ENCODE assay signal across 8 cellular contexts in the genomic region with DNA sequence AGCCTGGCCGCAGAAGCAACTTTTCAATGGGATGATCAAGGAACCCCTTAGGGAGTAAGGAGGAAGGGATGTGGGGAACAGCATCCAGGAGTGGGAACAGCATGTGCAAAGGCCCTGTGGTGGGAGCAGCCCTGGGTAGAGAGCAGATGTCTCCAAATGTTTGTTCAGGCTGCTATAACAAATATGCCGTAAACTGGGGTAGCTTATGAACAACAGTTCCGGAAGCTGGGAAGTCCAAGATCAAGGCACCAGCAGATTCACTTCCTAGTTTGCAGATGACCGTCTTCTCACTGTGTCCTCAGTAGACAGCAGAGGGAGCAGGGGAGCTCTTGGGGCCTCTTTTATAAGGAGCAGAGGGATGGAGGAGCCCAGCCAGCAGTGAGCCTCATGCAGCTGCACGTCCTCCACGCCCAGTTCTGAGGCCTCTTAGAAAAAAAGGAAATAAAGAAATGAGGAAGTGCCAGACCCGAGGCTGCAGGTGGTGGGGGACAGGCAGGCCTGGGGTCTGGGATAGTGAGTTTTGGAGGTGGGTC. TPM values are rescaled to one million over a fixed set of nuclear protein-coding genes. Genes with fewer than 3 reads are reported as not detected.
DNase-seq lines count a peak whose midpoint lies in the region; ATAC-seq and TF ChIP-seq lines count a peak whose summit lies in the region.

No MANE protein-coding gene starts in this region.

- H4K12ac ChIP-seq in trophoblast cell (ENCODE audit: low read depth, low read length) = no peak overlapping the region

- H4K20me1 ChIP-seq in fibroblast of lung (ENCODE audit: control insufficient read depth, extremely low read depth, insufficient read depth, low read length) = no peaks in the 10 kb centered on the region

- no peak overlapping the region for H2BK12ac ChIP-seq in trophoblast cell (ENCODE audit: low read length)

- H3K9me3 ChIP-seq in HAP-1 = no peaks in the 10 kb centered on the region
- H3K9me3 ChIP-seq in SJCRH30 (replicated peaks) = no peaks in the 10 kb centered on the region
- H3K9me3 ChIP-seq in fibroblast of lung (ENCODE audit: control insufficient read depth, insufficient read depth, low read depth, low read length) = no peaks in the 10 kb centered on the region
- no peaks in the 10 kb centered on the region for H3K9me3 ChIP-seq in trophoblast cell (ENCODE audit: insufficient read depth, low read depth, low read length)

- H3K36me3 ChIP-seq in HAP-1 (replicated peaks) (no peaks in the 10 kb centered on the region), SJCRH30 (no peaks in the 10 kb centered on the region), fibroblast of lung (ENCODE audit: control insufficient read depth, insufficient read depth, low read length) (no peaks in the 10 kb centered on the region), trophoblast cell (ENCODE audit: control insufficient read depth in 1 of 2, insufficient read depth in 2 of 2, low read length in 2 of 2) (no peaks in the 10 kb centered on the region)

- H2BK120ac ChIP-seq in trophoblast cell (ENCODE audit: insufficient read depth, low read length, poor library complexity) = no peak overlapping the region

- ATAC-seq in HG03571 (IDR thresholded peaks at IDR 0.05; ENCODE audit: unreplicated experiment) = no peak

- WGBS in trophoblast cell (ENCODE audit: extremely low coverage, insufficient coverage, insufficient read length) = no CpG with 5 or more reads among the region's 7 CpGs

- H3K27ac ChIP-seq in SJCRH30 = no peak overlapping the region
- H3K27ac ChIP-seq in fibroblast of lung (ENCODE audit: insufficient read depth, low read length) = no peak overlapping the region
- no peak overlapping the region for H3K27ac ChIP-seq in trophoblast cell (ENCODE audit: low read depth, low read length)

- no peak overlapping the region for H3K14ac ChIP-seq in trophoblast cell (ENCODE audit: low read length)

- H3K27me3 ChIP-seq in HAP-1 (ENCODE audit: low read depth) = no peaks in the 10 kb centered on the region; the same call in none of the 2 replicates
- H3K27me3 ChIP-seq in SJCRH30 = peaks cover 19% of the 10 kb centered on the region; the same call in 1 of the 2 replicates
- no peaks in the 10 kb centered on the region for H3K27me3 ChIP-seq in fibroblast of lung (ENCODE audit: control insufficient read depth, insufficient read depth, low read length)
- H3K27me3 ChIP-seq in trophoblast cell (ENCODE audit: insufficient read depth, low read length) = no peaks in the 10 kb centered on the region

- H4K8ac ChIP-seq in trophoblast cell (ENCODE audit: low read depth, low read length) = no peak overlapping the region

- no peaks in the 10 kb centered on the region for H3K79me1 ChIP-seq in trophoblast cell (ENCODE audit: low read length)

- TF ChIP-seq CTCF in fibroblast of lung (conservative IDR thresholded peaks at IDR 0.05 in 1 of 2, IDR thresholded peaks at IDR 0.05 in 1 of 2; ENCODE audit: low read depth in 1 of 2, low read length in 2 of 2) = peak; percentile 44 to 67

- H3K4me3 ChIP-seq in HAP-1 (no peak overlapping the region), SJCRH30 (no peak overlapping the region), fibroblast of lung (replicated peaks in 1 of 4; ENCODE audit: control extremely low read depth in 1 of 4, insufficient read depth in 1 of 4, low read depth in 3 of 4, low read length in 4 of 4) (no peak overlapping the region), trophoblast cell (ENCODE audit: low read depth, low read length) (no peak overlapping the region)

- H3K79me2 ChIP-seq in fibroblast of lung (ENCODE audit: control insufficient read depth, insufficient read depth, low read length) (no peaks in the 10 kb centered on the region), trophoblast cell (ENCODE audit: control insufficient read depth, insufficient read depth, low read length, poor library complexity) (no peaks in the 10 kb centered on the region)

- H2AK5ac ChIP-seq in trophoblast cell (ENCODE audit: low read length) = no peak overlapping the region

- H3K23ac ChIP-seq in trophoblast cell (ENCODE audit: low read length) = no peak overlapping the region

- H2AFZ ChIP-seq in fibroblast of lung (ENCODE audit: low read length) (no peak overlapping the region), trophoblast cell (ENCODE audit: insufficient read depth, low read length, poor library complexity) (no peak overlapping the region)

- no peak overlapping the region for H3K4ac ChIP-seq in trophoblast cell (ENCODE audit: low read depth, low read length)

- no peak overlapping the region for H3K4me2 ChIP-seq in fibroblast of lung (ENCODE audit: extremely low read depth, insufficient read depth, low read length)
- no peak overlapping the region for H3K4me2 ChIP-seq in trophoblast cell (ENCODE audit: low read length)

- DNase-seq in Ammon's horn (ENCODE audit: low spot score) (peak; percentile 67), HAP-1 (ENCODE audit: low spot score in 2 of 2) (peak; percentile 55 to 73), SJCRH30 (peak; percentile 52 to 64), fibroblast of lung (ENCODE audit: low read depth in 2 of 2) (peak; percentile 49 to 83), trophoblast cell (peak; percentile 77 to 81), NCI-H1436 treated with DMSO at 0.1 percent for 48 hours (lab: John Stamatoyannopoulos, UW) (no peak)
- DNase-seq in stimulated activated CD4-positive, alpha-beta T cell treated with anti-CD3 and anti-CD28 coated beads, Interleukin-4, amount 100 ng/mL, for 24 hours = no peak

- in situ Hi-C loops in HAP-1 (cut with MboI; ENCODE audit: low sequenced_read_pairs) = no loop called here

- H3K18ac ChIP-seq in trophoblast cell (ENCODE audit: low read length) = no peak overlapping the region

- H2BK5ac ChIP-seq in trophoblast cell (ENCODE audit: low read depth, low read length, poor library complexity) = no peak overlapping the region

- 0 out of 2 replicates have a peak, but pooled peaks cover 6% of the 10 kb centered on the region for H3K4me1 ChIP-seq in HAP-1
- no peaks in the 10 kb centered on the region; the same call in 1 of the 2 replicates for H3K4me1 ChIP-seq in SJCRH30
- peaks cover 12% of the 10 kb centered on the region for H3K4me1 ChIP-seq in fibroblast of lung (ENCODE audit: control insufficient read depth, extremely low read depth, insufficient read depth, low read length)
- peaks cover 0 to 2% of the 10 kb centered on the region in 2 experiments for H3K4me1 ChIP-seq in trophoblast cell (ENCODE audit: control insufficient read depth in 1 of 2, insufficient read depth in 2 of 2, low read length in 2 of 2)

- H3K9ac ChIP-seq in fibroblast of lung (ENCODE audit: insufficient read depth, low read length) (no peak overlapping the region), trophoblast cell (ENCODE audit: low read length) (peak overlapping the region; percentile 33)

- no peak overlapping the region for H4K91ac ChIP-seq in trophoblast cell (ENCODE audit: low read depth, low read length)

RNA-seq across cellular contexts. Expression of a gene that starts 4.2 kb away (rescaled TPM):
- total RNA-seq in SJCRH30 (2014; rRNA removed; shearing (Covaris generic)) = not detected in 2 replicates
- total RNA-seq in fibroblast of lung = 1.2 and 4.6 TPM in 2 replicates
- 0.10 and 0.25 TPM in 2 replicates for polyA plus RNA-seq in fibroblast of lung
- 0.08 and 0.25 TPM in 2 replicates for polyA plus RNA-seq in fibroblast of lung (2012)
- not detected in 2 replicates for polyA minus RNA-seq in fibroblast of lung (ENCODE audit: low replicate concordance)
- not detected in 2 replicates for polyA plus RNA-seq in trophoblast cell (2013)

RNA-seq across cellular contexts. Expression of a gene that starts 15.7 kb away (rescaled TPM):
- total RNA-seq in SJCRH30 (2014; rRNA removed; shearing (Covaris generic)) = 17.5 and 27.1 TPM in 2 replicates
- total RNA-seq in fibroblast of lung = 140 and 210 TPM in 2 replicates
- 8.6 and 24.3 TPM in 2 replicates for polyA plus RNA-seq in fibroblast of lung
- polyA plus RNA-seq in fibroblast of lung (2012) = 17.4 and 56.4 TPM in 2 replicates
- polyA minus RNA-seq in fibroblast of lung (ENCODE audit: low replicate concordance) = 3.7 and 10.3 TPM in 2 replicates
- polyA plus RNA-seq in trophoblast cell (2013) = 182 and 198 TPM in 2 replicates

RNA-seq across cellular contexts. Expression of a gene that starts 17.6 kb away (rescaled TPM):
- 63.0 and 73.0 TPM in 2 replicates for total RNA-seq in SJCRH30 (2014; rRNA removed; shearing (Covaris generic))
- total RNA-seq in fibroblast of lung = 58.6 and 76.5 TPM in 2 replicates
- 12.8 and 16.5 TPM in 2 replicates for polyA plus RNA-seq in fibroblast of lung
- polyA plus RNA-seq in fibroblast of lung (2012) = 42.1 and 59.3 TPM in 2 replicates
- polyA minus RNA-seq in fibroblast of lung (ENCODE audit: low replicate concordance) = 11.0 and 12.0 TPM in 2 replicates
- polyA plus RNA-seq in trophoblast cell (2013) = 51.1 and 52.0 TPM in 2 replicates

RNA-seq across cellular contexts. Expression of a gene that starts 36.3 kb away (rescaled TPM):
- 7.4 and 7.5 TPM in 2 replicates for total RNA-seq in SJCRH30 (2014; rRNA removed; shearing (Covaris generic))
- total RNA-seq in fibroblast of lung = 25.6 and 37.8 TPM in 2 replicates
- 8.3 and 10.3 TPM in 2 replicates for polyA plus RNA-seq in fibroblast of lung
- 21.1 and 21.6 TPM in 2 replicates for polyA plus RNA-seq in fibroblast of lung (2012)
- polyA minus RNA-seq in fibroblast of lung (ENCODE audit: low replicate concordance) = 15.9 and 21.9 TPM in 2 replicates
- polyA plus RNA-seq in trophoblast cell (2013) = 476 and 488 TPM in 2 replicates

Comparison
In these comparisons a context has a peak if more than half of its experiments do, and no peak if none do; other contexts are left out.
1. DNase-seq: peak in Ammon's horn (single experiment), HAP-1 (2 of 2), SJCRH30 (2 of 2), fibroblast of lung (2 of 2) and trophoblast cell (2 of 2); none in stimulated activated CD4-positive, alpha-beta T cell treated with anti-CD3 and anti-CD28 coated beads, Interleukin-4, amount 100 ng/mL, for 24 hours (single experiment) and NCI-H1436 treated with DMSO at 0.1 percent for 48 hours (single experiment).